Comparison of ENCODE assay signal across 2 cellular contexts in the genomic region with DNA sequence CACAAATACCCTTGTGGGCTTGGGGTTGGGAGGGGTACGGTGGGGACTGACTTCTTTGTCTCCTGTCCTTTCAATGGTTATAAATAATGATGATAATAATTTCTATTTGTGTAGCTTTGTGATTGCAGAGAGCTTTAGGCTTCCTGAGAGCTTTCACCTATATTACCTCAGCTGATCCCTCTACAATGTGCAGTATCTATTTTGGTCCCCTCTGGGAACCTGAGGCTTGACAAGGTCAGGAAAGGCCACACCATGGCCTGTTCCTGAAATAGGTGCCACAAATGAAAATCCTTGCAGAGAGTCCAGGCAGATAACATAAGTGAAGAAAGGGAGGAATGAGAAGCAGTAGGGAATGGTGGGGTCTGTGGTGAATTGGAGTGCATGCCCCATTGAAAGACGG. TPM values are rescaled to one million over a fixed set of nuclear protein-coding genes. Genes with fewer than 3 reads are reported as not detected.
"Had no signal": no experiment of that assay in that cellular context is flagged by ENCODE, and none has a peak within 500 bp of the region (broad histone marks: within the 10 kb centered on the region; RNA-seq: fewer than 3 reads in every experiment).

No MANE protein-coding gene starts in this region.

RNA-seq across cellular contexts. Expression of a gene that starts 45.6 kb away (rescaled TPM):
- total RNA-seq: thoracic aorta, vagina had no signal
